Comparison of ENCODE assay signal across 14 cellular contexts in genomic region chr16:17029602-17030350, GRCh38.
A peak's percentile ranks its signal among the peaks of the same experiment; 100 is the strongest.
DNase-seq lines count a peak whose midpoint lies in the region; ATAC-seq and TF ChIP-seq lines count a peak whose summit lies in the region.
"Had no signal": no experiment of that assay in that cellular context is flagged by ENCODE, and none has a peak within 500 bp of the region (broad histone marks: within the 10 kb centered on the region; RNA-seq: fewer than 3 reads in every experiment).

No MANE protein-coding gene starts in this region.

- ATAC-seq in esophagus mucosa: peak; percentile 59
- no peak for ATAC-seq in stimulated activated effector memory CD8-positive, alpha-beta T cell treated with anti-CD3 and anti-CD28 coated beads, Interleukin-12 subunit alpha, Interleukin-12 subunit beta, amount 100 ng/mL, for 72 hours

- peaks cover 5% of the 10 kb centered on the region for H3K36me3 Mint-ChIP-seq in stimulated activated effector memory CD8-positive, alpha-beta T cell treated with anti-CD3 and anti-CD28 coated beads, Interleukin-12 subunit alpha, Interleukin-12 subunit beta, amount 100 ng/mL, for 72 hours

- no peaks in the 10 kb centered on the region for H3K36me3 ChIP-seq in HEK293 (ENCODE audit: control insufficient read depth in 2 of 2, insufficient read depth in 1 of 2, low read length in 2 of 2)
- H3K36me3 ChIP-seq: HAP-1 had no signal

- H3K27ac ChIP-seq in HEK293 (ENCODE audit: extremely low read depth, low read depth, low read length): no peak overlapping the region

- no peak overlapping the region for H3K27ac Mint-ChIP-seq in stimulated activated effector memory CD8-positive, alpha-beta T cell treated with anti-CD3 and anti-CD28 coated beads, Interleukin-12 subunit alpha, Interleukin-12 subunit beta, amount 100 ng/mL, for 72 hours
- H3K27ac Mint-ChIP-seq: CD4-positive, alpha-beta memory T cell had no signal

- CTCF ChIA-PET in HEK293 (lab: Yijun Ruan, JAX): no interaction called here

- POLR2A ChIA-PET in HEK293 (lab: Yijun Ruan, JAX): no interaction called here

- H3K9me3 Mint-ChIP-seq in stimulated activated effector memory CD8-positive, alpha-beta T cell treated with anti-CD3 and anti-CD28 coated beads, Interleukin-12 subunit alpha, Interleukin-12 subunit beta, amount 100 ng/mL, for 72 hours: peaks cover 6% of the 10 kb centered on the region

- H3K4me1 Mint-ChIP-seq in stimulated activated effector memory CD8-positive, alpha-beta T cell treated with anti-CD3 and anti-CD28 coated beads, Interleukin-12 subunit alpha, Interleukin-12 subunit beta, amount 100 ng/mL, for 72 hours: peaks cover 30% of the 10 kb centered on the region

- no peak overlapping the region for H3K4me3 ChIP-seq in HEK293 (ENCODE audit: low read depth, low read length)
- H3K4me3 ChIP-seq: HAP-1 had no signal

- no peak for TF ChIP-seq CTCF in HEK293 (tag by site-specific recombination; IDR thresholded peaks at IDR 0.05)

- H3K4me1 ChIP-seq in HEK293 (ENCODE audit: control insufficient read depth, insufficient read depth, low read length): no peaks in the 10 kb centered on the region
- H3K4me1 ChIP-seq: HAP-1 had no signal

- H3K4me3 Mint-ChIP-seq in stimulated activated effector memory CD8-positive, alpha-beta T cell treated with anti-CD3 and anti-CD28 coated beads, Interleukin-12 subunit alpha, Interleukin-12 subunit beta, amount 100 ng/mL, for 72 hours: no peak overlapping the region
- H3K4me3 Mint-ChIP-seq: CD4-positive, alpha-beta memory T cell had no signal

- DNase-seq in NCI-H460 (ENCODE audit: extremely low read depth, low read depth): peak; percentile 33
- DNase-seq in RKO (ENCODE audit: low spot score): no peak
- DNase-seq in stimulated activated effector memory CD8-positive, alpha-beta T cell treated with anti-CD3 and anti-CD28 coated beads, Interleukin-12 subunit alpha, Interleukin-12 subunit beta, amount 100 ng/mL, for 72 hours (ENCODE audit: low spot score in 2 of 2): no peak
- no peak for DNase-seq in NCI-H524 (lab: John Stamatoyannopoulos, UW)
- DNase-seq: C1 segment of cervical spinal cord; Calu3; CD4-positive, alpha-beta memory T cell; COR-L47; DMS53; DND-41; GOT3 had no signal

- no peaks in the 10 kb centered on the region for H3K9me3 ChIP-seq in HEK293 (ENCODE audit: control insufficient read depth, insufficient read depth, low read depth, low read length)

TF ChIP-seq in HEK293, 187 proteins besides CTCF, POLR2A, EP300 and RAD21:
- TF ChIP-seq ZNF629 (tag by site-specific recombination; IDR thresholded peaks at IDR 0.05): no peak
- no peak for TF ChIP-seq ZNF518A (tag by site-specific recombination; conservative IDR thresholded peaks at IDR 0.05; ENCODE audit: low read depth)
- TF ChIP-seq SETDB1 (IDR thresholded peaks at IDR 0.05; ENCODE audit: insufficient read length, low read length): peak; percentile 17
TF ChIP-seq in HEK293: peak in this region for 1.
